8 cellular contexts compared by ENCODE assay signal in the genomic region with DNA sequence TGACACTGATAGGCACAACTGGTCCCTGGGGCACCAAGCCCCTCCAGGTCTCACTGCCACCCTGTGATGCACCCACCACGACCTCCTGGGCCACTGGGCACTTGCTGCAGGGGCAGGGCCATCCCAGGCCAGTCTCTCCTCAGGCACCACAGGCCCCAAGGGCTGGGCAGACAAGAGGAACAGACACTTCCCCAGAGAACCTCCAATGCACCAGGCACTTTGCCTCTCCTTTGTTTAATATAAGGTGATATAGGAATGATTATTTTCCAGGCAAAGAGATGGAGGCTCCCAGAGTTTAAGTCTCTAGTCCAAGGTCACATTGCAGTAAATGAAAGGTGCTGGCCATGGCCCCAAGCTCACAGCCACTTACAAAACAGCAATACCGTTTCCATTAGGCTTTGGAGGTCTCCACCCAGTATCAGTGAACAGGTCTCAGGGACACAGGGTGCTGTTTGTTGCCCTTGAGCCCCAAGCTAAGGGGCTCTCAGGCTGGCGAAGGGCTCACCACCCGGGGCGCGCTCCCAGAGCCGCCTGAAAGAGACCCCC. TPM values are rescaled to one million over a fixed set of nuclear protein-coding genes. Genes with fewer than 3 reads are reported as not detected.
A peak's percentile ranks its signal among the peaks of the same experiment; 100 is the strongest.
DNase-seq lines count a peak whose midpoint lies in the region; ATAC-seq, FAIRE-seq and TF ChIP-seq lines count a peak whose summit lies in the region.

No MANE protein-coding gene starts in this region.

- ATAC-seq in HG02642 (IDR thresholded peaks at IDR 0.05; ENCODE audit: poor library complexity, unreplicated experiment) (peak; percentile 0), mucosa of descending colon (peak; percentile 4), GM21360 (IDR thresholded peaks at IDR 0.05; ENCODE audit: unreplicated experiment) (no peak), GM19023 (IDR thresholded peaks at IDR 0.05; ENCODE audit: unreplicated experiment) (no peak), GM18498 (IDR thresholded peaks at IDR 0.05; ENCODE audit: unreplicated experiment) (no peak)

- peak overlapping the region; percentile 61 for H3K27ac Mint-ChIP-seq in MCF 10A (ENCODE audit: low read depth, unreplicated experiment)

- FAIRE-seq in urothelium cell line (lab: Jason Lieb, UNC): no peak

- H3K27me3 Mint-ChIP-seq in MCF 10A (ENCODE audit: insufficient read depth, unreplicated experiment): no peaks in the 10 kb centered on the region

- no peaks in the 10 kb centered on the region for H3K9me3 ChIP-seq in mucosa of descending colon

- H3K36me3 Mint-ChIP-seq in MCF 10A (ENCODE audit: insufficient read depth, unreplicated experiment): peaks cover 19% of the 10 kb centered on the region

- peak overlapping the region; percentile 50; the same call in 1 of the 2 replicates for H3K27ac ChIP-seq in ACC112 (ENCODE audit: low read depth, low read length)

- peak overlapping the region; percentile 58 for H3K4me3 Mint-ChIP-seq in MCF 10A (ENCODE audit: unreplicated experiment)

- H3K4me1 Mint-ChIP-seq in MCF 10A (ENCODE audit: insufficient read depth, unreplicated experiment): peaks cover 22% of the 10 kb centered on the region

- intact Hi-C loops in MCF 10A (cut with micrococcal nuclease): no loop called here
- intact Hi-C loops in mucosa of descending colon (cut with DNase I, micrococcal nuclease): loop anchor here in 1 of 2 donors (2.0 kb wide), 1 partner anchor 41 kb away; no protein-coding TSS in a partner anchor

- no peaks in the 10 kb centered on the region for H3K27me3 ChIP-seq in ACC112 (ENCODE audit: insufficient read depth, low read length)

- no TSS peak for BruUV-seq in MCF 10A (replicated peaks; lab: Mats Ljungman, UMichigan)

- POLR2A ChIA-PET in MCF 10A (lab: Yijun Ruan, JAX): no interaction called here

- H3K36me3 ChIP-seq in ACC112 (ENCODE audit: insufficient read depth, low read length): no peaks in the 10 kb centered on the region
- H3K36me3 ChIP-seq in mucosa of descending colon (ENCODE audit: low read depth): no peaks in the 10 kb centered on the region

- no peaks in the 10 kb centered on the region for H3K9me3 Mint-ChIP-seq in MCF 10A (ENCODE audit: unreplicated experiment)

- H2AFZ ChIP-seq in ACC112 (ENCODE audit: low read length, unreplicated experiment): peak overlapping the region; percentile 95

- CTCF ChIA-PET in MCF 10A (lab: Yijun Ruan, JAX): interaction anchor here (0.7 to 2.2 kb wide), 5 partner anchors 11 to 105 kb away, joined by 3 to 9 read pairs (median 5); no protein-coding TSS in a partner anchor

- DNase-seq in MCF 10A (ENCODE audit: unreplicated experiment) (no peak), mucosa of descending colon (peak in 2 of 3 donors; percentile 48 to 59), urothelium cell line (ENCODE audit: low spot score) (no peak)

- H3K4me3 ChIP-seq in ACC112 (ENCODE audit: low read depth, low read length) (peak overlapping the region; percentile 75), mucosa of descending colon (no peak overlapping the region)

- peaks cover 38% of the 10 kb centered on the region for H3K4me1 ChIP-seq in ACC112 (ENCODE audit: control insufficient read depth, insufficient read depth, low read length, unreplicated experiment)
- H3K4me1 ChIP-seq in mucosa of descending colon (ENCODE audit: low read depth): peaks cover 24% of the 10 kb centered on the region

- no peak for TF ChIP-seq CTCF in MCF 10A (IDR thresholded peaks at IDR 0.05; ENCODE audit: unreplicated experiment)
- TF ChIP-seq CTCF in mucosa of descending colon (IDR thresholded peaks at IDR 0.05): no peak

- H3K79me2 ChIP-seq in ACC112 (ENCODE audit: control insufficient read depth, insufficient read depth, low read length, unreplicated experiment): peaks cover 10% of the 10 kb centered on the region

RNA-seq across cellular contexts. Expression of a gene that starts 4.5 kb away (rescaled TPM):
- 0.76 and 0.84 TPM in 2 replicates for total RNA-seq in MCF 10A (2022)
- 10 to 100 TPM; 14.8 to 19.0 (median 18.1) TPM for total RNA-seq in mucosa of descending colon

RNA-seq across cellular contexts. Expression of a gene that starts 14.6 kb away (rescaled TPM):
- total RNA-seq in MCF 10A (2022): 0.22 TPM in 1 of 2 replicates, not detected in the other
- 10 to 100 TPM; 20.0 to 50.6 (median 32.3) TPM for total RNA-seq in mucosa of descending colon

RNA-seq across cellular contexts. Expression of a gene that starts 26.6 kb away (rescaled TPM):
- total RNA-seq in MCF 10A (2022) (7.2 and 8.5 TPM in 2 replicates), mucosa of descending colon (10 to 100 TPM; 14.6 to 17.7 (median 15.5) TPM)

Comparison
In these comparisons a context has a peak if more than half of its experiments do, and no peak if none do; other contexts are left out.
1. ATAC-seq: peak in HG02642 (single experiment) and mucosa of descending colon (single experiment); none in GM21360 (single experiment), GM19023 (single experiment) and GM18498 (single experiment).
2. DNase-seq: peak in mucosa of descending colon (2 of 3); none in MCF 10A (single experiment) and urothelium cell line (single experiment).
3. RNA of a gene that starts 14.6 kb away (total RNA-seq): 20.0 to 50.6 TPM in mucosa of descending colon; 0.22 TPM in MCF 10A; every median in the first group is over 10 times any median in the second.